8 cellular contexts compared by ENCODE assay signal in genomic region chr11:126210871-126211235, GRCh38. TPM values are rescaled to one million over a fixed set of nuclear protein-coding genes. Genes with fewer than 3 reads are reported as not detected.
DNase-seq lines count a peak whose midpoint lies in the region; ATAC-seq, FAIRE-seq and TF ChIP-seq lines count a peak whose summit lies in the region.

No MANE protein-coding gene starts in this region.

- H3K27me3 ChIP-seq in H9 (ENCODE audit: insufficient read depth, low read length) (no peaks in the 10 kb centered on the region), foreskin keratinocyte (no peaks in the 10 kb centered on the region), skeletal muscle satellite cell (ENCODE audit: control insufficient read depth, insufficient read depth, low read length) (no peaks in the 10 kb centered on the region)

- H2BK120ac ChIP-seq in H9 (ENCODE audit: low read depth, low read length, poor library complexity, severe bottlenecking), result no peak overlapping the region

- H3K9ac ChIP-seq in H9 (ENCODE audit: extremely low read depth, insufficient read length, low read length) (peak overlapping the region; percentile 91), skeletal muscle satellite cell (ENCODE audit: low read depth, low read length) (peak overlapping the region; percentile 84)

- no peak for FAIRE-seq in HTR-8/SVneo (lab: Jason Lieb, UNC)
- no peak for FAIRE-seq in D721Med (lab: Jason Lieb, UNC)

- no peak overlapping the region for H4K8ac ChIP-seq in H9 (replicated peaks; ENCODE audit: insufficient read length, low read depth, low read length)

- H3K14ac ChIP-seq in H9 (ENCODE audit: insufficient read depth, low read length), result peak overlapping the region; percentile 43; the same call in 1 of the 2 replicates

- no peak overlapping the region for H3K56ac ChIP-seq in H9 (ENCODE audit: insufficient read length, low read depth, low read length)

- DNase-seq in H9, result no peak
- DNase-seq in foreskin keratinocyte, result no peak
- no peak for DNase-seq in HTR-8/SVneo (ENCODE audit: insufficient read length, low spot score)
- no peak for DNase-seq in UCSD-AML1 (lab: John Stamatoyannopoulos, UW; ENCODE audit: unreplicated experiment)
- no peak for DNase-seq in DMS114 treated with DMSO at 0.1 percent for 48 hours (lab: John Stamatoyannopoulos, UW; ENCODE audit: unreplicated experiment)
- DNase-seq in D721Med (ENCODE audit: insufficient read length, low spot score), result no peak

- H3K4me1 Mint-ChIP-seq in H9, result peaks cover 17 to 18% of the 10 kb centered on the region in 2 experiments

- no peak overlapping the region for H2AK5ac ChIP-seq in H9 (ENCODE audit: insufficient read length, low read length)

- no peak overlapping the region for H2BK12ac ChIP-seq in H9 (ENCODE audit: insufficient read length, low read depth, low read length)

- no peak overlapping the region for H4K91ac ChIP-seq in H9 (ENCODE audit: insufficient read length, low read depth, low read length)

- peak overlapping the region; percentile 42 for H2AFZ ChIP-seq in H9 (ENCODE audit: low read length)

- WGBS in H9 (ENCODE audit: extremely low coverage, insufficient read length, low lambda C conversion rate), result no CpG with 5 or more reads among the region's 20 CpGs

- H3K23ac ChIP-seq in H9 (ENCODE audit: insufficient read length, low read depth, low read length), result no peak overlapping the region

- no peak overlapping the region for H3K4ac ChIP-seq in H9 (ENCODE audit: low read depth, low read length)

- no peak overlapping the region for H3T11ph ChIP-seq in H9 (ENCODE audit: low read length)

- H3K36me3 ChIP-seq in skeletal muscle satellite cell (ENCODE audit: insufficient read depth, low read length), result peaks cover 19% of the 10 kb centered on the region

- H3K9me3 Mint-ChIP-seq in H9, result no peaks in the 10 kb centered on the region

- no peak overlapping the region for H2BK20ac ChIP-seq in H9 (ENCODE audit: low read depth, low read length, poor library complexity, severe bottlenecking)

- peaks cover 11% of the 10 kb centered on the region for H3K23me2 ChIP-seq in H9 (ENCODE audit: insufficient read length, low read depth, low read length, poor library complexity, severe bottlenecking)

- no peak overlapping the region for H3K18ac ChIP-seq in H9 (ENCODE audit: insufficient read length, low read depth, low read length)

- no peaks in the 10 kb centered on the region for H3K27me3 Mint-ChIP-seq in H9 (ENCODE audit: low read depth)

- ATAC-seq in SK-N-SH treated with all-trans-retinoic acid at 6 μM for 48 hours (peak; percentile 6), foreskin keratinocyte (no peak)

- peak overlapping the region; percentile 37 for H3K27ac ChIP-seq in H9 (ENCODE audit: insufficient read length, low read depth, low read length)
- H3K27ac ChIP-seq in foreskin keratinocyte, result peak overlapping the region; percentile 80

- H3K27ac Mint-ChIP-seq in H9, result peak overlapping the region; percentile 99 to 100 (median 99)

- no peaks in the 10 kb centered on the region for H4K20me1 ChIP-seq in H9 (ENCODE audit: control insufficient read depth, insufficient read depth, insufficient read length)

- no peak overlapping the region for H2BK5ac ChIP-seq in H9 (ENCODE audit: insufficient read length, low read length)

- peak overlapping the region; percentile 93 to 95 for H3K4me3 Mint-ChIP-seq in H9

- H3K9me3 ChIP-seq in H9 (ENCODE audit: control insufficient read depth, low read depth, low read length) (no peaks in the 10 kb centered on the region), skeletal muscle satellite cell (replicated peaks; ENCODE audit: low read length) (no peaks in the 10 kb centered on the region)

- no peak overlapping the region for H2BK15ac ChIP-seq in H9 (ENCODE audit: low read depth, low read length)

- H3K79me2 ChIP-seq in H9 (ENCODE audit: insufficient read depth, low read length), result peaks cover 11% of the 10 kb centered on the region

- TF ChIP-seq CTCF in H9 (conservative IDR thresholded peaks at IDR 0.05), result no peak
- TF ChIP-seq CTCF in foreskin keratinocyte (conservative IDR thresholded peaks at IDR 0.05), result no peak
- no peak for TF ChIP-seq CTCF in D721Med (IDR thresholded peaks at IDR 0.05; ENCODE audit: insufficient read depth, missing control alignments)

- H3K4me3 ChIP-seq in skeletal muscle satellite cell (ENCODE audit: low read length), result peak overlapping the region; percentile 79

- peaks cover 4% of the 10 kb centered on the region for H3K79me1 ChIP-seq in H9 (ENCODE audit: insufficient read depth, low read depth, low read length, poor library complexity, severe bottlenecking)

- H3K4me1 ChIP-seq in H9 (ENCODE audit: insufficient read depth, low read length) (no peaks in the 10 kb centered on the region), foreskin keratinocyte (no peaks in the 10 kb centered on the region), skeletal muscle satellite cell (ENCODE audit: control insufficient read depth, insufficient read depth, low read length) (peaks cover 18% of the 10 kb centered on the region)

- H4K5ac ChIP-seq in H9 (ENCODE audit: insufficient read length, low read depth, low read length), result no peak overlapping the region

- H3K36me3 Mint-ChIP-seq in H9 (ENCODE audit: insufficient read depth in 1 of 3, low read depth in 3 of 3), result peaks cover 21 to 39% (median 38%) of the 10 kb centered on the region in 3 experiments; a peak in 6 of 7 replicates

- H3K4me2 ChIP-seq in H9 (ENCODE audit: insufficient read depth, insufficient read length, low read length) (peak overlapping the region; percentile 95), skeletal muscle satellite cell (ENCODE audit: low read length) (peak overlapping the region; percentile 87)

TF ChIP-seq in SK-N-SH treated with all-trans-retinoic acid at 6 μM for 48 hours, 23 proteins besides CTCF, POLR2A, EP300 and RAD21:
- TF ChIP-seq SNAI2 (CRISPR knock-in tag; IDR thresholded peaks at IDR 0.05), result no peak
- TF ChIP-seq BACH2 (CRISPR knock-in tag; IDR thresholded peaks at IDR 0.05; ENCODE audit: borderline replicate concordance), result no peak
- TF ChIP-seq PPARA (CRISPR knock-in tag; IDR thresholded peaks at IDR 0.05; ENCODE audit: borderline replicate concordance), result no peak
- TF ChIP-seq RARB (CRISPR knock-in tag; IDR thresholded peaks at IDR 0.05), result no peak
- TF ChIP-seq OSR1 (CRISPR knock-in tag; IDR thresholded peaks at IDR 0.05), result no peak
- TF ChIP-seq CSDC2 (CRISPR knock-in tag; IDR thresholded peaks at IDR 0.05), result no peak
- no peak for TF ChIP-seq TOX (CRISPR knock-in tag; IDR thresholded peaks at IDR 0.05; ENCODE audit: borderline replicate concordance)
- no peak for TF ChIP-seq ZC3H10 (CRISPR knock-in tag; IDR thresholded peaks at IDR 0.05)
- TF ChIP-seq ESRRG (CRISPR knock-in tag; IDR thresholded peaks at IDR 0.05), result no peak
- TF ChIP-seq ZNF70 (CRISPR knock-in tag; IDR thresholded peaks at IDR 0.05), result no peak
- TF ChIP-seq ZFP3 (CRISPR knock-in tag; IDR thresholded peaks at IDR 0.05), result no peak
- TF ChIP-seq TSHZ2 (CRISPR knock-in tag; IDR thresholded peaks at IDR 0.05), result no peak
- TF ChIP-seq POU6F1 (CRISPR knock-in tag; IDR thresholded peaks at IDR 0.05; ENCODE audit: borderline replicate concordance, low read depth), result no peak

RNA-seq across cellular contexts. Expression of gene RPUSD4, which starts 0.6 kb away (rescaled TPM):
- total RNA-seq in H9 (2021), result 42.9 and 43.1 TPM in 2 replicates
- total RNA-seq in foreskin keratinocyte, result 24.1 and 24.5 TPM in 2 replicates
- 17.4 and 18.1 TPM in 2 replicates for polyA plus RNA-seq in foreskin keratinocyte
- total RNA-seq in skeletal muscle satellite cell (2012; rRNA removed), result 27.9 and 29.7 TPM in 2 replicates

RNA-seq across cellular contexts. Expression of gene FAM118B, which starts 0.7 kb away (rescaled TPM):
- total RNA-seq in H9 (2021), result 40.0 and 40.4 TPM in 2 replicates
- 20.9 and 21.6 TPM in 2 replicates for total RNA-seq in foreskin keratinocyte
- 15.6 and 16.5 TPM in 2 replicates for polyA plus RNA-seq in foreskin keratinocyte
- total RNA-seq in skeletal muscle satellite cell (2012; rRNA removed), result 23.3 and 23.4 TPM in 2 replicates

RNA-seq across cellular contexts. Expression of gene SRPRA, which starts 57.8 kb away (rescaled TPM):
- 63.7 and 64.3 TPM in 2 replicates for total RNA-seq in H9 (2021)
- total RNA-seq in foreskin keratinocyte, result 77.4 and 89.9 TPM in 2 replicates
- 56.2 and 57.7 TPM in 2 replicates for polyA plus RNA-seq in foreskin keratinocyte
- 91.0 and 104 TPM in 2 replicates for total RNA-seq in skeletal muscle satellite cell (2012; rRNA removed)

RNA-seq across cellular contexts. Expression of gene FOXRED1, which starts 58.1 kb away (rescaled TPM):
- total RNA-seq in H9 (2021), result 60.1 and 67.5 TPM in 2 replicates
- 30.3 and 33.0 TPM in 2 replicates for total RNA-seq in foreskin keratinocyte
- 30.2 and 34.5 TPM in 2 replicates for polyA plus RNA-seq in foreskin keratinocyte
- total RNA-seq in skeletal muscle satellite cell (2012; rRNA removed), result 18.3 and 18.5 TPM in 2 replicates
